Comparison of ENCODE assay signal across 8 cellular contexts in genomic region chr12:56332512-56333196, GRCh38. TPM values are rescaled to one million over a fixed set of nuclear protein-coding genes. Genes with fewer than 3 reads are reported as not detected.
DNase-seq lines count a peak whose midpoint lies in the region; ATAC-seq and TF ChIP-seq lines count a peak whose summit lies in the region.
"Had no signal": no experiment of that assay in that cellular context is flagged by ENCODE, and none has a peak within 500 bp of the region (broad histone marks: within the 10 kb centered on the region; RNA-seq: fewer than 3 reads in every experiment).

No MANE protein-coding gene starts in this region.

- TF ChIP-seq CTCF in HL-60 (IDR thresholded peaks at IDR 0.05; ENCODE audit: insufficient read depth, low read length) (no peak), stomach (IDR thresholded peaks at IDR 0.05) (no peak)

- peak overlapping the region; percentile 96 for H3K4me3 Mint-ChIP-seq in activated T-helper 2 cell treated with anti-CD3 and anti-CD28 coated beads, Interferon-gamma antibody, Interleukin-2, Interleukin-4, amounts not matched to agents 10 μg/mL and 5 μg/mL and 100 μg/mL, durations not matched to agents 14 hours and 24 hours and 36 hours (ENCODE audit: low read depth)

- H3K4me3 ChIP-seq in HL-60 (replicated peaks; ENCODE audit: insufficient read depth, low read length) = peak overlapping the region; percentile 64
- peak overlapping the region; percentile 83 for H3K4me3 ChIP-seq in iPS-20b (ENCODE audit: low read length)
- peak overlapping the region; percentile 52 to 70 (median 56) for H3K4me3 ChIP-seq in stomach

- peak overlapping the region; percentile 94; the same call in 1 of the 2 replicates for H3K9ac ChIP-seq in iPS-20b (ENCODE audit: low read depth, low read length)

- H3K27ac Mint-ChIP-seq in activated T-helper 2 cell treated with anti-CD3 and anti-CD28 coated beads, Interferon-gamma antibody, Interleukin-2, Interleukin-4, amounts not matched to agents 10 μg/mL and 5 μg/mL and 100 μg/mL, durations not matched to agents 14 hours and 24 hours and 36 hours = peak overlapping the region; percentile 100

- no peaks in the 10 kb centered on the region for H3K9me3 Mint-ChIP-seq in activated T-helper 2 cell treated with anti-CD3 and anti-CD28 coated beads, Interferon-gamma antibody, Interleukin-2, Interleukin-4, amounts not matched to agents 10 μg/mL and 5 μg/mL and 100 μg/mL, durations not matched to agents 14 hours and 24 hours and 36 hours

- H3K4me1 ChIP-seq in iPS-20b (ENCODE audit: insufficient read depth, low read length) (peaks cover 9% of the 10 kb centered on the region), stomach (peaks cover 11 to 22% (median 16%) of the 10 kb centered on the region in 4 donors)

- TF ChIP-seq POLR2A in stomach (IDR thresholded peaks at IDR 0.05) = no peak

- no peaks in the 10 kb centered on the region for H3K36me3 ChIP-seq in iPS-20b (ENCODE audit: insufficient read depth, low read depth, low read length)
- H3K36me3 ChIP-seq in stomach = peaks cover 2 to 12% (median 11%) of the 10 kb centered on the region in 4 donors

- no peaks in the 10 kb centered on the region for H3K9me3 ChIP-seq in iPS-20b (ENCODE audit: insufficient read depth, low read depth, low read length)
- no peaks in the 10 kb centered on the region for H3K9me3 ChIP-seq in stomach

- TF ChIP-seq EP300 in stomach (IDR thresholded peaks at IDR 0.05) = no peak

- peak overlapping the region; percentile 97 for H3K27ac ChIP-seq in HL-60 (replicated peaks)
- H3K27ac ChIP-seq in iPS-20b (ENCODE audit: low read length) = peak overlapping the region; percentile 93
- peak overlapping the region; percentile 86 to 98 (median 95) for H3K27ac ChIP-seq in stomach

- H3K27me3 ChIP-seq in HL-60 (ENCODE audit: insufficient read depth, poor library complexity, severe bottlenecking) (no peaks in the 10 kb centered on the region), iPS-20b (ENCODE audit: insufficient read depth, low read length) (no peaks in the 10 kb centered on the region), stomach (no peaks in the 10 kb centered on the region)

- no peak for ATAC-seq in GM21619 (IDR thresholded peaks at IDR 0.05; ENCODE audit: unreplicated experiment)

- H3K4me1 Mint-ChIP-seq in activated T-helper 2 cell treated with anti-CD3 and anti-CD28 coated beads, Interferon-gamma antibody, Interleukin-2, Interleukin-4, amounts not matched to agents 10 μg/mL and 5 μg/mL and 100 μg/mL, durations not matched to agents 14 hours and 24 hours and 36 hours (ENCODE audit: low read depth) = peaks cover 26% of the 10 kb centered on the region

- H3K27me3 Mint-ChIP-seq in activated T-helper 2 cell treated with anti-CD3 and anti-CD28 coated beads, Interferon-gamma antibody, Interleukin-2, Interleukin-4, amounts not matched to agents 10 μg/mL and 5 μg/mL and 100 μg/mL, durations not matched to agents 14 hours and 24 hours and 36 hours (ENCODE audit: low read depth) = no peaks in the 10 kb centered on the region

- intact Hi-C loops in activated T-helper 2 cell treated with anti-CD3 and anti-CD28 coated beads, Interferon-gamma antibody, Interleukin-2, Interleukin-4, amounts not matched to agents 10 μg/mL and 5 μg/mL and 100 μg/mL, durations not matched to agents 14 hours and 24 hours and 36 hours (cut with micrococcal nuclease) = loop anchor here (1.0 to 5.0 kb wide), 5 partner anchors 16 to 395 kb away; partner anchors contain the start of genes CS, NABP2, NACA and RNF41
- intact Hi-C loops in stomach (cut with DNase I; ENCODE audit: low total_unique reads) = no loop called here

- WGBS in stomach, 5 donors = 92 to 96% (median 93%) methylated on average over 11 of the region's 11 CpGs

- DNase-seq in HL-60 (ENCODE audit: low read depth in 1 of 2, low spot score in 1 of 2) (no peak), stomach (no peak), SW480 (ENCODE audit: low spot score) (no peak), NCI-H1092 treated with DMSO at 0.1 percent for 48 hours (lab: John Stamatoyannopoulos, UW) (no peak)
- DNase-seq in activated T-helper 2 cell treated with anti-CD3 and anti-CD28 coated beads, Interferon-gamma antibody, Interleukin-2, Interleukin-4, amounts not matched to agents 10 μg/mL and 5 μg/mL and 100 μg/mL, durations not matched to agents 14 hours and 24 hours and 36 hours (ENCODE audit: low spot score) = no peak
- DNase-seq: activated effector memory CD4-positive, alpha-beta T cell treated with anti-CD3 and anti-CD28 coated beads, Interleukin-2, amount 50 U/mL, for 16 hours had no signal

- H3K36me3 Mint-ChIP-seq in activated T-helper 2 cell treated with anti-CD3 and anti-CD28 coated beads, Interferon-gamma antibody, Interleukin-2, Interleukin-4, amounts not matched to agents 10 μg/mL and 5 μg/mL and 100 μg/mL, durations not matched to agents 14 hours and 24 hours and 36 hours (ENCODE audit: low read depth) = no peaks in the 10 kb centered on the region

RNA-seq across cellular contexts. Expression of gene PAN2, which starts 1.1 kb away (rescaled TPM):
- 28.7 and 28.9 TPM in 2 replicates for total RNA-seq in activated T-helper 2 cell treated with anti-CD3 and anti-CD28 coated beads, Interferon-gamma antibody, Interleukin-2, Interleukin-4, amounts not matched to agents 10 μg/mL and 5 μg/mL and 100 μg/mL, durations not matched to agents 14 hours and 24 hours and 36 hours
- 100 to 1,000 TPM in 2 of 5 donors, 10 to 100 TPM in 3; 41.7 to 146 (median 49.3) TPM for total RNA-seq in stomach
- 10 to 100 TPM in 1 of 3 donors, 1 to 10 TPM in 2; 4.9 to 28.4 (median 9.5) TPM for polyA plus RNA-seq in stomach

RNA-seq across cellular contexts. Expression of gene IL23A, which starts 6.0 kb away (rescaled TPM):
- total RNA-seq in activated T-helper 2 cell treated with anti-CD3 and anti-CD28 coated beads, Interferon-gamma antibody, Interleukin-2, Interleukin-4, amounts not matched to agents 10 μg/mL and 5 μg/mL and 100 μg/mL, durations not matched to agents 14 hours and 24 hours and 36 hours = 30.4 and 31.0 TPM in 2 replicates
- 1 to 10 TPM in 1 of 5 donors, not detected in 4; 1.1 TPM for total RNA-seq in stomach
- polyA plus RNA-seq in stomach = 1 to 10 TPM in 1 of 3 donors, under 1 TPM in 1, not detected in 1; 0.56 to 1.9 TPM

RNA-seq across cellular contexts. Expression of gene CNPY2, which starts 16.9 kb away (rescaled TPM):
- total RNA-seq in activated T-helper 2 cell treated with anti-CD3 and anti-CD28 coated beads, Interferon-gamma antibody, Interleukin-2, Interleukin-4, amounts not matched to agents 10 μg/mL and 5 μg/mL and 100 μg/mL, durations not matched to agents 14 hours and 24 hours and 36 hours = 160 and 165 TPM in 2 replicates
- total RNA-seq in stomach = 100 to 1,000 TPM in 1 of 5 donors, 10 to 100 TPM in 4; 39.7 to 112 (median 94.1) TPM
- polyA plus RNA-seq in stomach = 100 to 1,000 TPM in 1 of 3 donors, 10 to 100 TPM in 2; 71.0 to 105 (median 73.9) TPM

RNA-seq across cellular contexts. Expression of gene STAT2, which starts 27.3 kb away (rescaled TPM):
- total RNA-seq in activated T-helper 2 cell treated with anti-CD3 and anti-CD28 coated beads, Interferon-gamma antibody, Interleukin-2, Interleukin-4, amounts not matched to agents 10 μg/mL and 5 μg/mL and 100 μg/mL, durations not matched to agents 14 hours and 24 hours and 36 hours = 70.3 and 75.0 TPM in 2 replicates
- 100 to 1,000 TPM in 4 of 5 donors, 10 to 100 TPM in 1; 82.6 to 245 (median 104) TPM for total RNA-seq in stomach
- 10 to 100 TPM; 22.6 to 29.6 (median 28.3) TPM for polyA plus RNA-seq in stomach

RNA-seq across cellular contexts. Expression of gene APOF, which starts 30.0 kb away (rescaled TPM):
- total RNA-seq in activated T-helper 2 cell treated with anti-CD3 and anti-CD28 coated beads, Interferon-gamma antibody, Interleukin-2, Interleukin-4, amounts not matched to agents 10 μg/mL and 5 μg/mL and 100 μg/mL, durations not matched to agents 14 hours and 24 hours and 36 hours = not detected in 2 replicates
- not detected for total RNA-seq in stomach
- polyA plus RNA-seq in stomach = not detected

Comparison
In these comparisons a context has a peak if more than half of its experiments do, and no peak if none do; other contexts are left out.
1. RNA of gene IL23A, which starts 6.0 kb away (total RNA-seq): 30.4 to 31.0 TPM in activated T-helper 2 cell treated with anti-CD3 and anti-CD28 coated beads, Interferon-gamma antibody, Interleukin-2, Interleukin-4, amounts not matched to agents 10 μg/mL and 5 μg/mL and 100 μg/mL, durations not matched to agents 14 hours and 24 hours and 36 hours; 1.1 TPM in stomach; every median in the first group is over 10 times any median in the second.
2. Peak in every context shown above with its lines, with median percentiles within 50 percentile points of each other: H3K27ac ChIP-seq and H3K4me3 ChIP-seq.